2 cellular contexts compared by ENCODE assay signal in the genomic region with DNA sequence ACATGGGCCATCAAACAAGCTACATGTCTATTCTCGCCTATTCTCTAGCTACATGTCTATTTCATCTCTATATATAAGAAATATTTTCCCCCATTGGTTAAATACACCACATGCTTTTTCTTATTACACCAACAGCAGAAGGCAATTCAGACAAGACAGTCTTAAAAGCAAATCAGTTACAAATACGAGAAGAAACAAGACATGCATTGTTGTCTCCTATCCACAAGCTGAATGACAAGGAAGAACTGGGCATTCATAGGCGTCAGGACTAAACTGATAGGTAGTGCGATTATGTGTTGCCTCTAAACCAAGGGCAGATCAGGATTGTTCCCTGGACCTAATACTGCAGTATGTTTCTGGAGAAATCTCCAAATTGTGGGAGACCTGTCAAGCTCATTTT.
"Had no signal": no experiment of that assay in that cellular context is flagged by ENCODE, and none has a peak within 500 bp of the region (broad histone marks: within the 10 kb centered on the region; RNA-seq: fewer than 3 reads in every experiment).

No MANE protein-coding gene starts in this region.

- DNase-seq: IMR-90, KBM-7 had no signal
